ENCODE assay signal across 10 cellular contexts in genomic region chr14:75401356-75401755, GRCh38. TPM values are rescaled to one million over a fixed set of nuclear protein-coding genes. Genes with fewer than 3 reads are reported as not detected.
DNase-seq lines count a peak whose midpoint lies in the region; ATAC-seq, FAIRE-seq and TF ChIP-seq lines count a peak whose summit lies in the region.
"Had no signal": no experiment of that assay in that cellular context is flagged by ENCODE, and none has a peak within 500 bp of the region (broad histone marks: within the 10 kb centered on the region; RNA-seq: fewer than 3 reads in every experiment).

No MANE protein-coding gene starts in this region.

- peak overlapping the region; percentile 46 for H2AFZ ChIP-seq in smooth muscle cell (ENCODE audit: low read depth)

- no peak for TF ChIP-seq CTCF in colonic mucosa (IDR thresholded peaks at IDR 0.05)
- TF ChIP-seq CTCF in smooth muscle cell (IDR thresholded peaks at IDR 0.05; ENCODE audit: borderline replicate concordance, insufficient read depth, poor library complexity, severe bottlenecking), result no peak

- no peaks in the 10 kb centered on the region for H3K27me3 ChIP-seq in colonic mucosa
- H3K27me3 ChIP-seq in smooth muscle cell (ENCODE audit: low read depth), result no peaks in the 10 kb centered on the region

- H3K4me3 ChIP-seq in colonic mucosa (no peak overlapping the region), smooth muscle cell (peak overlapping the region; percentile 2)

- WGBS in smooth muscle cell (ENCODE audit: low lambda C conversion rate), result 26% methylated on average over 10 of the region's 10 CpGs

- H3K36me3 ChIP-seq in colonic mucosa (no peaks in the 10 kb centered on the region), smooth muscle cell (ENCODE audit: low read depth) (no peaks in the 10 kb centered on the region)

- FAIRE-seq in HTR-8/SVneo (lab: Jason Lieb, UNC), result peak; percentile 78

- H3K9me3 ChIP-seq in colonic mucosa (no peaks in the 10 kb centered on the region), smooth muscle cell (replicated peaks; ENCODE audit: low read depth) (no peaks in the 10 kb centered on the region)

- peak overlapping the region; percentile 72 for H3K27ac ChIP-seq in colonic mucosa
- H3K27ac ChIP-seq in smooth muscle cell (ENCODE audit: low read depth), result peak overlapping the region; percentile 92

- H3K9ac ChIP-seq in colonic mucosa (ENCODE audit: low read depth in 2 of 2, low read length in 2 of 2) (peak overlapping the region in 1 of 2 donors; percentile 35), smooth muscle cell (ENCODE audit: low read depth) (peak overlapping the region; percentile 83)

- H3K4me2 ChIP-seq in smooth muscle cell, result peak overlapping the region; percentile 49

- H3K4me1 ChIP-seq in colonic mucosa (peaks cover 13% of the 10 kb centered on the region), smooth muscle cell (ENCODE audit: low read depth) (peaks cover 11% of the 10 kb centered on the region)

- peaks cover 6% of the 10 kb centered on the region for H3F3A ChIP-seq in smooth muscle cell (ENCODE audit: low read depth)

- intact Hi-C loops in colonic mucosa (cut with DNase I), result no loop called here

- no peaks in the 10 kb centered on the region for H4K20me1 ChIP-seq in smooth muscle cell (ENCODE audit: low read depth)

- ATAC-seq in HG03378 (IDR thresholded peaks at IDR 0.05; ENCODE audit: unreplicated experiment), result no peak
- ATAC-seq: esophagus mucosa had no signal

- H3K79me2 ChIP-seq in smooth muscle cell (ENCODE audit: low read depth), result no peaks in the 10 kb centered on the region

- no peak for DNase-seq in HTR-8/SVneo (ENCODE audit: insufficient read length, low spot score)
- DNase-seq in colonic mucosa, result peak; percentile 52
- peak; percentile 73 for DNase-seq in left kidney (ENCODE audit: low read depth, low spot score)
- peak; percentile 19 for DNase-seq in smooth muscle cell (lab: John Stamatoyannopoulos, UW; ENCODE audit: unreplicated experiment)
- DNase-seq in HK-2 (ENCODE audit: unreplicated experiment), result no peak
- DNase-seq in activated CD8-positive, alpha-beta memory T cell treated with anti-CD3 and anti-CD28 coated beads for 24 hours, result no peak
- DNase-seq in DMS79 (lab: John Stamatoyannopoulos, UW), result no peak
- DNase-seq: GDM1 had no signal

RNA-seq across cellular contexts. Expression of gene JDP2, which starts 26.5 kb away (rescaled TPM):
- total RNA-seq in colonic mucosa (10 to 100 TPM; 19.4 to 37.1 TPM), smooth muscle cell (70.3 and 71.2 TPM in 2 replicates)
- polyA plus RNA-seq in smooth muscle cell, result 98.9 and 126 TPM in 2 replicates

Comparison
In these comparisons a context has a peak if more than half of its experiments do, and no peak if none do; other contexts are left out.
1. DNase-seq: peak in colonic mucosa (single experiment), left kidney (single experiment) and smooth muscle cell (single experiment); none in HTR-8/SVneo (single experiment), HK-2 (single experiment), activated CD8-positive, alpha-beta memory T cell treated with anti-CD3 and anti-CD28 coated beads for 24 hours (single experiment) and DMS79 (single experiment).